In genomic region chr12:124941170-124941527, GRCh38 we compare ENCODE assay signal across 9 cellular contexts. TPM values are rescaled to one million over a fixed set of nuclear protein-coding genes. Genes with fewer than 3 reads are reported as not detected.
DNase-seq lines count a peak whose midpoint lies in the region; ATAC-seq and TF ChIP-seq lines count a peak whose summit lies in the region.
"Had no signal": no experiment of that assay in that cellular context is flagged by ENCODE, and none has a peak within 500 bp of the region (broad histone marks: within the 10 kb centered on the region; RNA-seq: fewer than 3 reads in every experiment).

No MANE protein-coding gene starts in this region.

- TF ChIP-seq POLR2A in ovary (IDR thresholded peaks at IDR 0.05), result no peak

- CTCF ChIA-PET in BJ (lab: Yijun Ruan, JAX), result interaction anchor here (0.6 to 5.3 kb wide), 12 partner anchors 11 to 187 kb away, joined by 3 to 88 read pairs (median 20); partner anchors contain the start of gene UBC

- no peaks in the 10 kb centered on the region for H3K27me3 ChIP-seq in BJ (ENCODE audit: control insufficient read depth, insufficient read depth, low read length)
- H3K27me3 ChIP-seq in MM.1S (replicated peaks; ENCODE audit: insufficient read depth, low read length), result no peaks in the 10 kb centered on the region
- no peaks in the 10 kb centered on the region for H3K27me3 ChIP-seq in ovary

- H3K4me3 ChIP-seq in BJ (ENCODE audit: low read depth, low read length) (peak overlapping the region; percentile 27), MM.1S (ENCODE audit: low read length) (peak overlapping the region; percentile 71), epithelial cell of proximal tubule (ENCODE audit: low read depth, low read length) (peak overlapping the region; percentile 58), ovary (no peak overlapping the region)

- H3K79me2 ChIP-seq in MM.1S (ENCODE audit: low read length), result no peaks in the 10 kb centered on the region

- POLR2A ChIA-PET in BJ (lab: Charles Lee), result interaction anchor here (0.6 kb wide), 1 partner anchor 24 kb away, joined by 3 read pairs; no protein-coding TSS in a partner anchor

- no peak for TF ChIP-seq EP300 in ovary (IDR thresholded peaks at IDR 0.05)

- ATAC-seq in left lobe of liver, result no peak

- no peaks in the 10 kb centered on the region for H4K20me1 ChIP-seq in MM.1S (ENCODE audit: insufficient read depth, low read length)

- WGBS in ovary, 3 donors, result 35 to 69% (median 63%) methylated on average over 7 of the region's 7 CpGs

- H3F3A ChIP-seq in MM.1S (ENCODE audit: insufficient read depth, low read length), result peaks cover 29% of the 10 kb centered on the region

- H3K9me3 ChIP-seq in MM.1S (replicated peaks; ENCODE audit: insufficient read depth, low read length) (no peaks in the 10 kb centered on the region), ovary (no peaks in the 10 kb centered on the region)

- 0 out of 2 replicates have a peak, but pooled peaks cover 5% of the 10 kb centered on the region for H3K4me1 ChIP-seq in MM.1S (ENCODE audit: low read length)
- peaks cover 3% of the 10 kb centered on the region for H3K4me1 ChIP-seq in ovary (ENCODE audit: insufficient read depth)

- intact Hi-C loops in ovary (cut with DNase I), result no loop called here

- H3K27ac ChIP-seq in MM.1S (ENCODE audit: low read length), result peak overlapping the region; percentile 90; the same call in 1 of the 2 replicates
- peak overlapping the region; percentile 90 to 91 for H3K27ac ChIP-seq in ovary

- H3K36me3 ChIP-seq in BJ (ENCODE audit: control insufficient read depth, insufficient read depth, low read length) (no peaks in the 10 kb centered on the region; the same call in 1 of the 2 replicates), MM.1S (replicated peaks; ENCODE audit: insufficient read depth, low read length) (no peaks in the 10 kb centered on the region), ovary (no peaks in the 10 kb centered on the region)

- DNase-seq in BJ (ENCODE audit: low read depth) (no peak), MM.1S (no peak), epithelial cell of proximal tubule (ENCODE audit: low read depth) (no peak), ovary (no peak), left lobe of liver (ENCODE audit: low spot score) (no peak), SHP77 (lab: John Stamatoyannopoulos, UW) (no peak)
- no peak for DNase-seq in NK-92 treated with Interleukin-12 subunit alpha and Interleukin-12 subunit beta, amount 100 ng/mL, for 24 hours (lab: John Stamatoyannopoulos, UW)
- no peak for DNase-seq in activated CD8-positive, alpha-beta memory T cell treated with anti-CD3 and anti-CD28 coated beads, Interleukin-2, amount 50 U/mL, for 48 hours
- DNase-seq: NCI-H345 had no signal

- H3K9ac ChIP-seq in MM.1S (ENCODE audit: low read length), result peak overlapping the region; percentile 66; the same call in 1 of the 2 replicates

- no peak for TF ChIP-seq CTCF in BJ (IDR thresholded peaks at IDR 0.05; ENCODE audit: insufficient read depth, low read depth, low read length)
- TF ChIP-seq CTCF in MM.1S (IDR thresholded peaks at IDR 0.05; ENCODE audit: low read length), result no peak
- no peak for TF ChIP-seq CTCF in epithelial cell of proximal tubule (conservative IDR thresholded peaks at IDR 0.05; ENCODE audit: low read depth, low read length)
- TF ChIP-seq CTCF in ovary (IDR thresholded peaks at IDR 0.05), result no peak

- no peak overlapping the region for H2AFZ ChIP-seq in MM.1S (ENCODE audit: low read length)

- H3K9me2 ChIP-seq in MM.1S (replicated peaks; ENCODE audit: insufficient read depth, low read length), result no peaks in the 10 kb centered on the region

- H3K4me2 ChIP-seq in MM.1S (ENCODE audit: low read depth, low read length), result peak overlapping the region; percentile 87; the same call in 1 of the 2 replicates

RNA-seq across cellular contexts. Expression of gene UBC, which starts 26.7 kb away (rescaled TPM):
- polyA plus RNA-seq in BJ (2011; rRNA removed), result 1,715 and 2,374 TPM in 2 replicates
- 607 and 730 TPM in 2 replicates for polyA minus RNA-seq in BJ (2011; rRNA and poly(A)+ RNA removed)
- 679 and 827 TPM in 2 replicates for total RNA-seq in epithelial cell of proximal tubule
- 1,000 to 10,000 TPM in 2 of 7 donors, 100 to 1,000 TPM in 5; 775 to 1,271 (median 837) TPM for total RNA-seq in ovary
- 1,000 to 10,000 TPM in 1 of 2 donors, 100 to 1,000 TPM in 1; 808 to 1,330 TPM for polyA plus RNA-seq in ovary
- 436 TPM for total RNA-seq in left lobe of liver

RNA-seq across cellular contexts. Expression of gene DHX37, which starts 47.8 kb away (rescaled TPM):
- polyA plus RNA-seq in BJ (2011; rRNA removed) (5.9 and 10.6 TPM in 2 replicates), ovary (10 to 100 TPM in 1 of 2 donors, 1 to 10 TPM in 1; 3.0 to 10.8 TPM)
- 13.0 and 14.9 TPM in 2 replicates for polyA minus RNA-seq in BJ (2011; rRNA and poly(A)+ RNA removed)
- total RNA-seq in epithelial cell of proximal tubule (13.7 and 28.9 TPM in 2 replicates), ovary (10 to 100 TPM in 5 of 7 donors, 1 to 10 TPM in 2; 6.0 to 29.3 (median 16.1) TPM), left lobe of liver (6.3 TPM)

RNA-seq across cellular contexts. Expression of gene BRI3BP, which starts 52.3 kb away (rescaled TPM):
- polyA plus RNA-seq in BJ (2011; rRNA removed), result 1.9 and 2.5 TPM in 2 replicates
- 2.1 and 2.4 TPM in 2 replicates for polyA minus RNA-seq in BJ (2011; rRNA and poly(A)+ RNA removed)
- total RNA-seq in epithelial cell of proximal tubule, result 16.0 and 25.7 TPM in 2 replicates
- 1 to 10 TPM in 6 of 7 donors, under 1 TPM in 1; 0.95 to 5.6 (median 2.6) TPM for total RNA-seq in ovary
- 1 to 10 TPM; 1.1 to 6.1 TPM for polyA plus RNA-seq in ovary
- total RNA-seq in left lobe of liver, result 7.4 TPM
